In the genomic region with DNA sequence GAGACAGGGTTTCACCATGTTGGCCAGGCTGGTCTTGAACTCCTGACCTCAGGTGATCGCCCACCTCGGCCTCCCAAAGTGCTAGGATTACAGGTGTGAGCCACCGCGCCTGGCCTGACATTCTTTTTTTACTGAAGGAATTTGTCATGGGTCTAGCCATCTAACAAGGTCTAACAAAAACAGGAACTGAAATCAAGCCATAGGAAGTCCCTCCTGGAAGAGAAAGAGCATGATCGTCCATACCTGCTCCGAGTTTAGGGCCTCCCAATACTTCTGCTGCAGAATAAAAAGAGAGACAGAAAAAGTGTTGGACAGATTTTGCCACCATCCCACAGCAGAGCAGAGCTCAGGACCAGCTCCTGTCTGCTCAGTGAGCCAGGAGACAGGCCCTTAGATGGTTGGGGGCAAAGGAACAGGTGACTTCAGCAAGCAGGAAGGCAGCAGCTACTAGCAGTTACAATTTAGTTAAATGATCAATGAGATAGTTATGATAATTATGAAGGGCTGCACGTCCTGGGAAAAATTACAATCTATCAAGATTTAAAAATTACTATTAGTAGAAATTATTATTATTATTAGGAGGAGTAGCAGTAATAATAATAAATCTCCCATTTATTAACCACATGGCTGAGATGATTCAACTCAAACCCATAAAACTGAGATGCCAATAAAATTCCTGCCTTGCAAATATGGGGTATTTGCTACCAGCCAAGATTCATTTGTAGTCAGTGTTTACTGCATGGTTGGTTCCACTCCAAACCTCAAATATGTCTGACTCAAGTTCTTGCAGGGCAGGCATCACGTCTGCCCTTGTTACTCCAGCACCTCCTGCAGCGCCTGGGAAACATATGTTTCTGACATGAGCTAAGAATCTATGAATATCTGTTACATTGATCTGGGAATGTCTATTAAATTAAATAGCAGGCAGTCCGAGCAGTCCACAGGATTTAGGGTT, we compare ENCODE assay signal across 10 cellular contexts. TPM values are rescaled to one million over a fixed set of nuclear protein-coding genes. Genes with fewer than 3 reads are reported as not detected.
DNase-seq lines count a peak whose midpoint lies in the region; ATAC-seq and TF ChIP-seq lines count a peak whose summit lies in the region.
"Had no signal": no experiment of that assay in that cellular context is flagged by ENCODE, and none has a peak within 500 bp of the region (broad histone marks: within the 10 kb centered on the region; RNA-seq: fewer than 3 reads in every experiment).

No MANE protein-coding gene starts in this region.

- no peak overlapping the region for H3K27ac Mint-ChIP-seq in glutamatergic neuron (ENCODE audit: unreplicated experiment)

- peak overlapping the region; percentile 22 for H3K4me3 ChIP-seq in adipocyte (ENCODE audit: low read length)
- H3K4me3 ChIP-seq: adrenal gland had no signal

- peak overlapping the region; percentile 74 for H3K9ac ChIP-seq in adipocyte (ENCODE audit: low read length)

- H3K36me3 Mint-ChIP-seq in glutamatergic neuron (ENCODE audit: unreplicated experiment): no peaks in the 10 kb centered on the region

- H3K9me3 Mint-ChIP-seq in glutamatergic neuron (ENCODE audit: unreplicated experiment): no peaks in the 10 kb centered on the region

- H3K4me1 ChIP-seq in adipocyte (ENCODE audit: control insufficient read depth, insufficient read depth, low read length): peaks cover 18% of the 10 kb centered on the region
- H3K4me1 ChIP-seq: adrenal gland had no signal

- peaks cover 2% of the 10 kb centered on the region for H3K27me3 Mint-ChIP-seq in glutamatergic neuron (ENCODE audit: unreplicated experiment)

- no peaks in the 10 kb centered on the region for H3K4me1 Mint-ChIP-seq in glutamatergic neuron (ENCODE audit: low read depth, unreplicated experiment)

- H3K4me3 Mint-ChIP-seq in glutamatergic neuron (ENCODE audit: unreplicated experiment): no peak overlapping the region

- peaks cover 6% of the 10 kb centered on the region for H3K36me3 ChIP-seq in adipocyte (ENCODE audit: control insufficient read depth, insufficient read depth, low read length, severe bottlenecking)
- H3K36me3 ChIP-seq: adrenal gland had no signal

- ATAC-seq in GM18520 (IDR thresholded peaks at IDR 0.05; ENCODE audit: unreplicated experiment) (no peak), GM19463 (IDR thresholded peaks at IDR 0.05; ENCODE audit: unreplicated experiment) (no peak)

- H3K9me3 ChIP-seq in adipocyte (ENCODE audit: control insufficient read depth, low read length): no peaks in the 10 kb centered on the region
- H3K9me3 ChIP-seq: adrenal gland had no signal

- no peaks in the 10 kb centered on the region for H3K27me3 ChIP-seq in adipocyte (replicated peaks; ENCODE audit: control insufficient read depth, insufficient read depth, low read length)
- H3K27me3 ChIP-seq: adrenal gland had no signal

- TF ChIP-seq CTCF in glutamatergic neuron (IDR thresholded peaks at IDR 0.05; ENCODE audit: partially characterized antibody, unreplicated experiment): no peak

- DNase-seq in AG20443 (ENCODE audit: low spot score): peak; percentile 95
- peak; percentile 99 for DNase-seq in HT1080 (ENCODE audit: low read depth)
- DNase-seq in adipocyte (ENCODE audit: low read depth): peak; percentile 99
- DNase-seq in kidney tubule cell (ENCODE audit: low spot score): peak; percentile 99
- no peak for DNase-seq in stimulated activated CD4-positive, alpha-beta T cell treated with anti-CD3 and anti-CD28 coated beads, Interleukin-4, amount 100 ng/mL, for 1 hour
- DNase-seq in glutamatergic neuron: no peak
- DNase-seq: Karpas-422 had no signal

RNA-seq across cellular contexts. Expression of a gene that starts 40.1 kb away (rescaled TPM):
- 16.9 TPM in 2 replicates for total RNA-seq in HT1080 (2014; rRNA removed; shearing (Covaris generic))
- polyA plus RNA-seq in HT1080 (2015; cell fraction: cytosol; rRNA removed): 23.7 and 27.0 TPM in 2 replicates
- polyA plus RNA-seq in HT1080 (2015; cell fraction: nucleus; rRNA removed): 87.2 and 106 TPM in 2 replicates
- total RNA-seq in glutamatergic neuron (ENCODE audit: unreplicated experiment): 35.3 TPM

Comparison
In these comparisons a context has a peak if more than half of its experiments do, and no peak if none do; other contexts are left out.
1. DNase-seq: peak in AG20443 (single experiment), HT1080 (single experiment), adipocyte (single experiment) and kidney tubule cell (single experiment); none in stimulated activated CD4-positive, alpha-beta T cell treated with anti-CD3 and anti-CD28 coated beads, Interleukin-4, amount 100 ng/mL, for 1 hour (single experiment) and glutamatergic neuron (single experiment).